Comparison of ENCODE assay signal across 13 cellular contexts in the genomic region with DNA sequence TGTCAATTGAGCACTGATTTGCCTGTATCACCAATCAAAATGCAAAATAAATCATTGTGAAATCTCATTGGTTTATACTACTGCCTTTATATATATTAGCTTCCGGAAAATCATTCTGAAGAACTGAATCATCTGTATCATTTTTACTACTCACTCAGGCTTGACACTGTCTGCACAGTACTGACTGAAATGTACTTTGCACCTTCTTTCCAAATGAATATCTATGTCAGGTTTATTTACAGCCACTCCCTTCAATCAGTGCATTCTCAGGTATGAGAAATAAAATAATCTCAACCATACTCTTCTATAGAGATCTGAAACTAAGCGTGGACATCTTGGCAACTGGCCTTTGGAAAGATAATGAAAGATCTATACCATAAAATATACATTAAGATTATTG. TPM values are rescaled to one million over a fixed set of nuclear protein-coding genes. Genes with fewer than 3 reads are reported as not detected.
"Had no signal": no experiment of that assay in that cellular context is flagged by ENCODE, and none has a peak within 500 bp of the region (broad histone marks: within the 10 kb centered on the region; RNA-seq: fewer than 3 reads in every experiment).

No MANE protein-coding gene starts in this region.

- H3K36me3 Mint-ChIP-seq: activated naive CD4-positive, alpha-beta T cell treated with anti-CD3 and anti-CD28 coated beads, Interleukin-2, amount 10 ng/mL, durations not matched to agents 7 days and 5 days; stimulated activated effector memory CD8-positive, alpha-beta T cell treated with anti-CD3 and anti-CD28 coated beads, Interleukin-12 subunit alpha, Interleukin-12 subunit beta, amount 100 ng/mL, for 72 hours had no signal

- ATAC-seq: stimulated activated effector memory CD8-positive, alpha-beta T cell treated with anti-CD3 and anti-CD28 coated beads, Interleukin-12 subunit alpha, Interleukin-12 subunit beta, amount 100 ng/mL, for 72 hours had no signal

- H3K27me3 ChIP-seq: adrenal gland, right atrium auricular region, upper lobe of left lung had no signal

- H3K27ac Mint-ChIP-seq: activated naive CD4-positive, alpha-beta T cell treated with anti-CD3 and anti-CD28 coated beads, Interleukin-2, amount 10 ng/mL, durations not matched to agents 7 days and 5 days; activated T-helper 2 cell treated with anti-CD3 and anti-CD28 coated beads, Interferon-gamma antibody, Interleukin-2, Interleukin-4, amounts not matched to agents 10 μg/mL and 5 μg/mL and 100 μg/mL, durations not matched to agents 14 hours and 24 hours and 36 hours; stimulated activated effector memory CD8-positive, alpha-beta T cell treated with anti-CD3 and anti-CD28 coated beads, Interleukin-12 subunit alpha, Interleukin-12 subunit beta, amount 100 ng/mL, for 72 hours had no signal

- H3K4me1 ChIP-seq: adrenal gland, right atrium auricular region had no signal

- H3K4me1 Mint-ChIP-seq: activated naive CD4-positive, alpha-beta T cell treated with anti-CD3 and anti-CD28 coated beads, Interleukin-2, amount 10 ng/mL, durations not matched to agents 7 days and 5 days; stimulated activated effector memory CD8-positive, alpha-beta T cell treated with anti-CD3 and anti-CD28 coated beads, Interleukin-12 subunit alpha, Interleukin-12 subunit beta, amount 100 ng/mL, for 72 hours had no signal

- DNase-seq: activated CD4-positive, alpha-beta T cell treated with anti-CD3 and anti-CD28 coated beads, Interleukin-2, amount 50 U/mL, for 1 hour; activated naive CD4-positive, alpha-beta T cell treated with anti-CD3 and anti-CD28 coated beads, Interleukin-2, amount 10 ng/mL, durations not matched to agents 7 days and 5 days; activated T-cell treated with anti-CD3 and anti-CD28 coated beads for 4 hours; cortex of kidney; T-helper 2 cell; upper lobe of left lung had no signal

- H3K36me3 ChIP-seq: adrenal gland, right atrium auricular region, upper lobe of left lung had no signal

- H3K4me3 Mint-ChIP-seq: activated naive CD4-positive, alpha-beta T cell treated with anti-CD3 and anti-CD28 coated beads, Interleukin-2, amount 10 ng/mL, durations not matched to agents 7 days and 5 days; stimulated activated effector memory CD8-positive, alpha-beta T cell treated with anti-CD3 and anti-CD28 coated beads, Interleukin-12 subunit alpha, Interleukin-12 subunit beta, amount 100 ng/mL, for 72 hours had no signal

- H3K4me3 ChIP-seq: adrenal gland, right atrium auricular region had no signal

- H3K9me3 Mint-ChIP-seq: activated naive CD4-positive, alpha-beta T cell treated with anti-CD3 and anti-CD28 coated beads, Interleukin-2, amount 10 ng/mL, durations not matched to agents 7 days and 5 days; activated T-helper 2 cell treated with anti-CD3 and anti-CD28 coated beads, Interferon-gamma antibody, Interleukin-2, Interleukin-4, amounts not matched to agents 10 μg/mL and 5 μg/mL and 100 μg/mL, durations not matched to agents 14 hours and 24 hours and 36 hours had no signal

- H3K27ac ChIP-seq: adrenal gland, right atrium auricular region, upper lobe of left lung had no signal

- H3K9me3 ChIP-seq: adrenal gland, right atrium auricular region, upper lobe of left lung had no signal

RNA-seq across cellular contexts. Expression of gene KHDRBS2, which starts 2.7 kb away (rescaled TPM):
- total RNA-seq: activated CD8-positive, alpha-beta memory T cell treated with anti-CD3 and anti-CD28 coated beads for 36 hours; activated T-helper 2 cell treated with anti-CD3 and anti-CD28 coated beads, Interferon-gamma antibody, Interleukin-2, Interleukin-4, amounts not matched to agents 10 μg/mL and 5 μg/mL and 100 μg/mL, durations not matched to agents 14 hours and 24 hours and 36 hours; glomerular endothelial cell; left lobe of liver; right atrium auricular region had no signal
